10 cellular contexts compared by ENCODE assay signal in the genomic region with DNA sequence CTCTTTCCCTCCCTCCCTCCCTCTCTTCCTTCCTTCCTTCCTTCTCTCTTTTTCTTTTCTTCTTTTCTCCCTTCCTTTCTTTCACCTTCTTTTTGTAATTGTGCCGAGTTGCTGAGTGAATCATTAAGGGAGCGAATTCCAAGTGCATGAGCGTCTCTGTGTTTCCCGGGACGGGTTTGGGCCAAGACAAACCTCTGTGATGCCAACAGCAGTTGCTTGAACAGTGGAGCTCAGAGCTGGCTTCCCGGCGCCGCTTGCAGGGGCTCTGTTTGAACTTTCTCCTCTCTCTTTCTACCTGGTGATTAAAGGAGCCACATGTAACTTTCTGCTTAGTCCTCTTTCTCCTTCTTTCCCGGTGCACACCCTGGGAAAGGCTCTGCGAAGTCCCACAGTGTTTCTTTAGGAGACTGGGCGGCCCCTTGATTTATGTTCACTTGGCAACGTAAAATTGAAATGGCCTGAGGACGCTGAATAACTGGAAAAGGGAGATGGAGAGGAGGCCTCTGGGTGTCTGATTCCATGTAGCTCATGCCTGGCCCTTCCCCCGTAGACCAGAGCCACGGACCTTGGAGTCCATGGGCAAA. TPM values are rescaled to one million over a fixed set of nuclear protein-coding genes. Genes with fewer than 3 reads are reported as not detected.
DNase-seq lines count a peak whose midpoint lies in the region; ATAC-seq, FAIRE-seq and TF ChIP-seq lines count a peak whose summit lies in the region.
"Had no signal": no experiment of that assay in that cellular context is flagged by ENCODE, and none has a peak within 500 bp of the region (broad histone marks: within the 10 kb centered on the region; RNA-seq: fewer than 3 reads in every experiment).

No MANE protein-coding gene starts in this region.

- no peaks in the 10 kb centered on the region for H3K36me3 Mint-ChIP-seq in osteocyte (ENCODE audit: unreplicated experiment)

- TF ChIP-seq CTCF in AG09319 (IDR thresholded peaks at IDR 0.05; ENCODE audit: low read depth, low read length), result no peak; the same call in none of the 2 replicates
- TF ChIP-seq CTCF in fibroblast of the aortic adventitia (IDR thresholded peaks at IDR 0.05; ENCODE audit: insufficient read depth, low read length), result no peak
- TF ChIP-seq CTCF in osteocyte (IDR thresholded peaks at IDR 0.05), result no peak

- peak; percentile 76 for FAIRE-seq in RCC 7860 (lab: Jason Lieb, UNC)

- peak overlapping the region; percentile 89 for H3K27ac Mint-ChIP-seq in osteocyte (ENCODE audit: unreplicated experiment)
- H3K27ac Mint-ChIP-seq: activated CD4-positive, alpha-beta T cell treated with anti-CD3 and anti-CD28 coated beads, Interleukin-2, amount 10 ng/mL, durations not matched to agents 24 days and 14 days had no signal

- ATAC-seq in HG03521 (IDR thresholded peaks at IDR 0.05; ENCODE audit: unreplicated experiment), result no peak
- ATAC-seq in GM21723 (IDR thresholded peaks at IDR 0.05; ENCODE audit: unreplicated experiment), result no peak
- no peak for ATAC-seq in HG03280 (IDR thresholded peaks at IDR 0.05; ENCODE audit: unreplicated experiment)

- no peaks in the 10 kb centered on the region for H3K27me3 Mint-ChIP-seq in osteocyte (ENCODE audit: unreplicated experiment)

- no peaks in the 10 kb centered on the region for H3K9me3 Mint-ChIP-seq in osteocyte (ENCODE audit: unreplicated experiment)

- H3K4me1 Mint-ChIP-seq in osteocyte (ENCODE audit: unreplicated experiment), result peaks cover 44% of the 10 kb centered on the region

- H3K4me3 ChIP-seq in fibroblast of the aortic adventitia (ENCODE audit: low read depth, low read length), result peak overlapping the region; percentile 43

- H3K4me3 Mint-ChIP-seq in osteocyte (ENCODE audit: unreplicated experiment), result peak overlapping the region; percentile 65
- H3K4me3 Mint-ChIP-seq: activated CD4-positive, alpha-beta T cell treated with anti-CD3 and anti-CD28 coated beads, Interleukin-2, amount 10 ng/mL, durations not matched to agents 24 days and 14 days had no signal

- peak; percentile 67 for DNase-seq in AG09319 (ENCODE audit: extremely low read depth, low read depth)
- peak; percentile 86 for DNase-seq in RCC 7860 (ENCODE audit: low spot score)
- DNase-seq in fibroblast of the aortic adventitia (ENCODE audit: low read depth), result peak; percentile 95
- DNase-seq in osteocyte (ENCODE audit: extremely low spot score, unreplicated experiment), result no peak
- DNase-seq in NCI-H345 treated with DMSO at 0.1 percent for 48 hours (lab: John Stamatoyannopoulos, UW; ENCODE audit: unreplicated experiment), result no peak
- DNase-seq: activated CD4-positive, alpha-beta T cell treated with anti-CD3 and anti-CD28 coated beads, Interleukin-2, amount 10 ng/mL, durations not matched to agents 24 days and 14 days; GDM1 had no signal

RNA-seq across cellular contexts. Expression of a gene that starts 33.7 kb away (rescaled TPM):
- total RNA-seq in fibroblast of the aortic adventitia (ENCODE audit: low replicate concordance) (not detected in 2 replicates), osteocyte (1.7 and 2.1 TPM in 2 replicates)

Comparison
In these comparisons a context has a peak if more than half of its experiments do, and no peak if none do; other contexts are left out.
1. DNase-seq: peak in AG09319 (single experiment), RCC 7860 (single experiment) and fibroblast of the aortic adventitia (single experiment); none in osteocyte (single experiment) and NCI-H345 treated with DMSO at 0.1 percent for 48 hours (single experiment).